ENCODE assay signal across 1 cellular context in the genomic region with DNA sequence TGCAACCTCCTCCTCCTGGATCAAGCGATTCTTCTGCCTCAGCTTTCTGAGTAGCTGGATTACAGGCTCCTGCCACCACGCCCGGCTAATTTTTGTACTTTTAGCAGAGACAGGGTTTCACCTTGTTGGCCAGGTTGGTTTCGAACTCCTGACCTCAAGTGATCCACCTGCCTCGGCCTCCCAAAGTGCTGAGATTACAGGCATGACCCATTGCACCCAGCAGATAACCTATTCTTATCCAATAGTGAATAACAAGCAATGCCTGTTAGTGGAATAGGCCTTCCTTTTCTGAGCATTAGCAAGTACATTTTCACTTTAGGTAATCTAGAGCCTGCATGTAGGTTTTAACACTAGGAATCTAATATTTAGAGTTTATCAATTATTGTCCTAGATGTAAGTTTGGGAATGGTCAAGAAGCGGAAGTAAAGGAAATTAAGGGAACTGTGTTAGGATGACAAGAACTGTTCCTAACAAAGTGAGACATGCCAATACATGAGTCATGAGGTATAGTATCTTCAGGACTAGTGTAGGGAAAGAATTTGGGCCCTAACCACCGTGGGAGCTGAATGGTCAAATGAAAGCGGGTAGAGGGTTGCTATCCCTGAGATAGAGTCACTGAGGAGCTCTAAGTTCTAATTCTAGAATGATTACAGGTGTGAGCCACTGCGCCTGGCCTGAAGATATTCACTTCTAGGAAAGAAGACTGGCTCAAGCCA.
TF ChIP-seq lines count a peak whose summit lies in the region.

No MANE protein-coding gene starts in this region.

TF ChIP-seq in K562, 482 proteins besides CTCF, POLR2A, EP300 and RAD21 (continued from another document):
- 0 out of 2 replicates have a peak, but pooled peaks have one; percentile 11 for TF ChIP-seq FOSL1 (tag; conservative IDR thresholded peaks at IDR 0.05)
- no peak for TF ChIP-seq BRF1 (IDR thresholded peaks at IDR 0.05; ENCODE audit: borderline replicate concordance, extremely low read depth, insufficient read length)
- no peak for TF ChIP-seq SP2 (IDR thresholded peaks at IDR 0.05; ENCODE audit: extremely low read depth, low read depth, low read length, poor library complexity, severe bottlenecking)
- TF ChIP-seq SMARCB1 (IDR thresholded peaks at IDR 0.05; ENCODE audit: insufficient read length, low read depth): no peak
- peak in 1 of 2 experiments; percentile 36; a peak in 1 of 4 replicates for TF ChIP-seq KDM1A (IDR thresholded peaks at IDR 0.05)
- TF ChIP-seq TCF7 (IDR thresholded peaks at IDR 0.05; ENCODE audit: borderline replicate concordance): no peak
